10 cellular contexts compared by ENCODE assay signal in the genomic region with DNA sequence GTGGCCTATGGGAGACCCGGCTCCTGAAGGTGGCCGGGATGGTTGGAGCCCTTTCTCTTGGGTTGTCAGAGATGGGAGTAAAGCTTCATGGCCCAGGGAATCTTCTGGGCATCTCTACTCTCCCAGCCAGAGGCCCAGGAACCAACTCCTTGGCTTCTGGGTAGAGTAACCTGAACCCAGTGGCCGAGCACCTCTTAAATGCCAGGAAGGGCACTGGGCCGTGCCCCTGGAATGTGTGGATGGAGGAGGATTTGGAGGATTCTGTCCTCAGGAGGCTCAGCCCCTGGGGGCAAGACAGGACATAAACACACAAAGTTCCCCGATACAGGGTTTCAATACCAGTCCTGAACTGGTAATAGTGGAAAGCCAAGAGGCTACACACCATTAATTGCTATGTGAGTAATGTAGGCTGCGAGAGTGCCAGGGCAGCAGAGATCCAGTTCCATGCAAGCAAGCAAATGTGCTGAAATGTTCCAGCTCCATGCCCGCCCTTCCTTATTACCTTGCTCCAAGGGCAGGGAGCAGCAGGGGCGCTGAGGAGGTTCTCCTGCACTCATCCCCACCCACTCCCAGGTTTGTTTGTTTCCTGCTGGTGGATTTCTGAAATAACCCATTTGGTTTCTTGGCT. TPM values are rescaled to one million over a fixed set of nuclear protein-coding genes. Genes with fewer than 3 reads are reported as not detected.
DNase-seq lines count a peak whose midpoint lies in the region; ATAC-seq, FAIRE-seq and TF ChIP-seq lines count a peak whose summit lies in the region.
"Had no signal": no experiment of that assay in that cellular context is flagged by ENCODE, and none has a peak within 500 bp of the region (broad histone marks: within the 10 kb centered on the region; RNA-seq: fewer than 3 reads in every experiment).

No MANE protein-coding gene starts in this region.

- ATAC-seq in A549 (no peak; a peak in 1 of 6 replicates), naive B cell (ENCODE audit: low read depth in 2 of 2) (no peak), GM18502 (IDR thresholded peaks at IDR 0.05; ENCODE audit: poor library complexity, unreplicated experiment) (no peak), HG03571 (IDR thresholded peaks at IDR 0.05; ENCODE audit: unreplicated experiment) (no peak)

- H3K9me3 Mint-ChIP-seq in naive B cell = no peaks in the 10 kb centered on the region
- H3K9me3 Mint-ChIP-seq: HFFc6 had no signal

- DNase-seq in A549 (ENCODE audit: low read depth in 1 of 2, low spot score in 1 of 2) (no peak), coronary artery (ENCODE audit: low spot score) (no peak), naive B cell (no peak), NCI-H2029 treated with DMSO at 0.1 percent for 48 hours (lab: John Stamatoyannopoulos, UW) (no peak), OCI-M1 (lab: John Stamatoyannopoulos, UW) (no peak)
- DNase-seq: HFFc6, NCI-H1694 treated with DMSO at 0.1 percent for 48 hours had no signal

- peak overlapping the region; percentile 73 to 91 (median 86) for H3K4me3 Mint-ChIP-seq in naive B cell
- H3K4me3 Mint-ChIP-seq: HFFc6 had no signal

- no peaks in the 10 kb centered on the region for H3K9me3 ChIP-seq in A549
- no peaks in the 10 kb centered on the region for H3K9me3 ChIP-seq in HUES64 (ENCODE audit: insufficient read depth, low read depth, low read length)

- POLR2A ChIA-PET in A549 (lab: Yijun Ruan, JAX) = no interaction called here

- H3K36me3 ChIP-seq in HUES64 (ENCODE audit: insufficient read depth, low read length) = peaks cover 1% of the 10 kb centered on the region; the same call in 1 of the 2 replicates

- no peak for FAIRE-seq in A549 (lab: Jason Lieb, UNC)

- peaks cover 0 to 8% (median 0%) of the 10 kb centered on the region in 3 donors for H3K27me3 Mint-ChIP-seq in naive B cell

- TF ChIP-seq CTCF in A549 (IDR thresholded peaks at IDR 0.05) (no peak), coronary artery (IDR thresholded peaks at IDR 0.05) (no peak)

- H3K4me1 ChIP-seq in A549 (peaks cover 31% of the 10 kb centered on the region; the same call in 2 of the 3 replicates), HUES64 (ENCODE audit: insufficient read depth, low read length) (peaks cover 19% of the 10 kb centered on the region)

- H3K27me3 ChIP-seq in HUES64 (ENCODE audit: insufficient read depth, low read length) = peaks cover 15% of the 10 kb centered on the region; the same call in 1 of the 2 replicates

- peak overlapping the region; percentile 96 for H3K4me2 ChIP-seq in A549

- WGBS in A549 (ENCODE audit: missing lambda C conversion rate) = 81% methylated on average over 7 of the region's 8 CpGs
- WGBS in HUES64 = 65% methylated on average over 7 of the region's 8 CpGs

- no peak overlapping the region for H3K9ac ChIP-seq in HUES64 (ENCODE audit: low read depth, low read length)

- CTCF ChIA-PET in A549 (lab: Yijun Ruan, JAX) = interaction anchor here (1.0 to 1.6 kb wide), 2 partner anchors 9 to 58 kb away, joined by 4 read pairs; no protein-coding TSS in a partner anchor

- H3K4me3 ChIP-seq in A549 (no peak overlapping the region; the same call in 2 of the 3 replicates), HUES64 (ENCODE audit: low read length) (peak overlapping the region; percentile 60), coronary artery (peak overlapping the region; percentile 97)

- H3K4me1 Mint-ChIP-seq in naive B cell = peaks cover 36 to 54% (median 41%) of the 10 kb centered on the region in 3 donors

- no peak for TF ChIP-seq POLR2A in A549 (IDR thresholded peaks at IDR 0.05; ENCODE audit: low read length)

- peak overlapping the region in 1 of 2 experiments; percentile 95; a peak in 3 of 6 replicates for H3K27ac ChIP-seq in A549
- H3K27ac ChIP-seq in HUES64 (ENCODE audit: low read depth, low read length) = no peak overlapping the region
- peak overlapping the region; percentile 81 to 94 for H3K27ac ChIP-seq in coronary artery

- TF ChIP-seq RAD21 in A549 (conservative IDR thresholded peaks at IDR 0.05 in 1 of 2, IDR thresholded peaks at IDR 0.05 in 1 of 2) = no peak

- no peak for TF ChIP-seq EP300 in A549 (IDR thresholded peaks at IDR 0.05)

- H3K27ac Mint-ChIP-seq in naive B cell = peak overlapping the region; percentile 33 to 94 (median 85)
- H3K27ac Mint-ChIP-seq: HFFc6 had no signal

- H3K36me3 Mint-ChIP-seq in naive B cell = no peaks in the 10 kb centered on the region

TF ChIP-seq in A549, 52 proteins besides CTCF, POLR2A, EP300 and RAD21:
- TF ChIP-seq, protein P1, sequence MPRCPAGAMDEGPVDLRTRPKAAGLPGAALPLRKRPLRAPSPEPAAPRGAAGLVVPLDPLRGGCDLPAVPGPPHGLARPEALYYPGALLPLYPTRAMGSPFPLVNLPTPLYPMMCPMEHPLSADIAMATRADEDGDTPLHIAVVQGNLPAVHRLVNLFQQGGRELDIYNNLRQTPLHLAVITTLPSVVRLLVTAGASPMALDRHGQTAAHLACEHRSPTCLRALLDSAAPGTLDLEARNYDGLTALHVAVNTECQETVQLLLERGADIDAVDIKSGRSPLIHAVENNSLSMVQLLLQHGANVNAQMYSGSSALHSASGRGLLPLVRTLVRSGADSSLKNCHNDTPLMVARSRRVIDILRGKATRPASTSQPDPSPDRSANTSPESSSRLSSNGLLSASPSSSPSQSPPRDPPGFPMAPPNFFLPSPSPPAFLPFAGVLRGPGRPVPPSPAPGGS (IDR thresholded peaks at IDR 0.05) = no peak

RNA-seq across cellular contexts. Expression of a gene that starts 1.2 kb away (rescaled TPM):
- polyA plus RNA-seq in A549 (2011; rRNA removed) = 3.3 and 3.6 TPM in 2 replicates
- polyA plus RNA-seq in A549 (2012; cell fraction: cytosol; rRNA removed) = 7.3 and 10.0 TPM in 2 replicates
- 14.9 and 18.0 TPM in 2 replicates for polyA plus RNA-seq in A549 (2012; cell fraction: nucleus; rRNA removed)
- polyA plus RNA-seq in A549 (2017; fragmentation: RNase III; extraction: RNeasy Plus Mini Kit Qiagen cat#74134 plus additional on column Dnase treatment) = 5.2 to 5.7 TPM (median 5.5 TPM) in 3 replicates
- polyA minus RNA-seq in A549 (2011; rRNA and poly(A)+ RNA removed) = 3.1 and 4.5 TPM in 2 replicates
- 15.2 TPM for polyA plus RNA-seq in HUES64 (2013, experiment 1 of 2)
- 16.1 TPM for polyA plus RNA-seq in HUES64 (2013, experiment 2 of 2)
- polyA plus RNA-seq in naive B cell (ENCODE audit: low read depth in 6 of 6) = 1 to 10 TPM in 1 of 6 donors, under 1 TPM in 4, not detected in 1; 0.49 to 1.9 (median 0.65) TPM

RNA-seq across cellular contexts. Expression of a gene that starts 38.3 kb away (rescaled TPM):
- polyA plus RNA-seq in A549 (2011; rRNA removed) = not detected in 2 replicates
- not detected in 2 replicates for polyA plus RNA-seq in A549 (2012; cell fraction: cytosol; rRNA removed)
- not detected in 2 replicates for polyA plus RNA-seq in A549 (2012; cell fraction: nucleus; rRNA removed)
- not detected in 3 replicates for polyA plus RNA-seq in A549 (2017; fragmentation: RNase III; extraction: RNeasy Plus Mini Kit Qiagen cat#74134 plus additional on column Dnase treatment)
- not detected in 2 replicates for polyA minus RNA-seq in A549 (2011; rRNA and poly(A)+ RNA removed)
- 34.6 TPM for polyA plus RNA-seq in HUES64 (2013, experiment 1 of 2)
- polyA plus RNA-seq in HUES64 (2013, experiment 2 of 2) = 31.5 TPM
- polyA plus RNA-seq in naive B cell (ENCODE audit: low read depth in 6 of 6) = not detected
